8 cellular contexts compared by ENCODE assay signal in genomic region chr13:45341799-45342584, GRCh38. TPM values are rescaled to one million over a fixed set of nuclear protein-coding genes. Genes with fewer than 3 reads are reported as not detected.
DNase-seq lines count a peak whose midpoint lies in the region; ATAC-seq, FAIRE-seq and TF ChIP-seq lines count a peak whose summit lies in the region.

No MANE protein-coding gene starts in this region.

- in situ Hi-C loops in mammary epithelial cell (cut with MboI; ENCODE audit: low sequenced_read_pairs in 2 of 2), result no loop called here

- H3K4me1 ChIP-seq in mammary epithelial cell (ENCODE audit: insufficient read depth, low read length), result peaks cover 30% of the 10 kb centered on the region

- no peak for FAIRE-seq in RCC 7860 (lab: Jason Lieb, UNC)

- H3K9me3 ChIP-seq in mammary epithelial cell (replicated peaks; ENCODE audit: insufficient read depth, low read length), result no peaks in the 10 kb centered on the region

- no peaks in the 10 kb centered on the region for H3K27me3 ChIP-seq in mammary epithelial cell (ENCODE audit: insufficient read depth, low read length)

- WGBS in mammary epithelial cell (ENCODE audit: low coverage, missing lambda C conversion rate), result 7% methylated on average over 16 of the region's 18 CpGs

- H3K4me3 ChIP-seq in mammary epithelial cell (replicated peaks in 1 of 3; ENCODE audit: insufficient read depth in 1 of 3, low read depth in 2 of 3, low read length in 3 of 3), result peak overlapping the region; percentile 75 to 90 (median 88)

- ATAC-seq in left colon, result peak; percentile 33
- no peak for ATAC-seq in HG03108 (IDR thresholded peaks at IDR 0.05; ENCODE audit: unreplicated experiment)
- ATAC-seq in GM18502 (IDR thresholded peaks at IDR 0.05; ENCODE audit: poor library complexity, unreplicated experiment), result no peak

- peaks cover 63% of the 10 kb centered on the region for H3K79me2 ChIP-seq in mammary epithelial cell (ENCODE audit: insufficient read depth, low read length)

- dilution Hi-C loops in mammary epithelial cell (cut with HindIII; ENCODE audit: low sequenced_read_pairs), result no loop called here

- peaks cover 35% of the 10 kb centered on the region for H3K36me3 ChIP-seq in mammary epithelial cell (ENCODE audit: insufficient read depth, low read length)

- peak overlapping the region; percentile 80 for H3K4me2 ChIP-seq in mammary epithelial cell (ENCODE audit: insufficient read depth, low read depth, low read length)

- peak overlapping the region; percentile 100 for H3K9ac ChIP-seq in mammary epithelial cell (ENCODE audit: insufficient read depth, low read length)

- intact Hi-C loops in mammary epithelial cell (cut with micrococcal nuclease) (loop anchor here (1.0 to 2.0 kb wide), 2 partner anchors 25 to 53 kb away; no protein-coding TSS in a partner anchor), left colon (cut with DNase I, micrococcal nuclease) (no loop called here)

- H3K27ac ChIP-seq in mammary epithelial cell (ENCODE audit: insufficient read depth, low read depth, low read length) (peak overlapping the region; percentile 94), substantia nigra (ENCODE audit: low read depth, low read length, poor library complexity, severe bottlenecking) (peak overlapping the region; percentile 93)

- peaks cover 29% of the 10 kb centered on the region for H4K20me1 ChIP-seq in mammary epithelial cell (ENCODE audit: insufficient read depth, low read length)

- TF ChIP-seq CTCF in mammary epithelial cell (conservative IDR thresholded peaks at IDR 0.05 in 1 of 2, IDR thresholded peaks at IDR 0.05 in 1 of 2; ENCODE audit: extremely low read depth in 1 of 2, insufficient read depth in 1 of 2, low read depth in 1 of 2, low read length in 2 of 2), result no peak

- H2AFZ ChIP-seq in mammary epithelial cell (ENCODE audit: low read depth, low read length), result peak overlapping the region; percentile 88

- TSS peak; percentile 64 for BruUV-seq in mammary epithelial cell (replicated peaks; lab: Mats Ljungman, UMichigan)

- CTCF ChIA-PET in mammary epithelial cell (lab: Charles Lee; ENCODE audit: low non-redundant PET), result interaction anchor here (0.6 kb wide), 1 partner anchor 141 kb away, joined by 3 read pairs; no protein-coding TSS in a partner anchor

- DNase-seq in GM04503 (ENCODE audit: low read depth) (peak; percentile 35), NOMO-1 (lab: John Stamatoyannopoulos, UW; ENCODE audit: unreplicated experiment in 2 of 2) (peak; percentile 61 to 79), mammary epithelial cell (peak; percentile 61), left colon (peak; percentile 57 to 60), substantia nigra (lab: John Stamatoyannopoulos, UW) (no peak), RCC 7860 (ENCODE audit: low spot score) (no peak)

RNA-seq across cellular contexts. Expression of gene TPT1, which starts 1.0 kb away (rescaled TPM):
- total RNA-seq in mammary epithelial cell (1,000 to 10,000 TPM; 1,890 to 3,324 TPM), left colon (1,000 to 10,000 TPM; 3,363 to 4,788 TPM)
- 4,455 TPM for polyA plus RNA-seq in mammary epithelial cell
- 1,866 TPM for polyA minus RNA-seq in mammary epithelial cell

Comparison
In these comparisons a context has a peak if more than half of its experiments do, and no peak if none do; other contexts are left out.
1. DNase-seq: peak in GM04503 (single experiment), NOMO-1 (2 of 2), mammary epithelial cell (single experiment) and left colon (2 of 2); none in substantia nigra (0 of 49) and RCC 7860 (single experiment).